ENCODE assay signal across 23 cellular contexts in genomic region chr11:2730323-2731284, GRCh38. TPM values are rescaled to one million over a fixed set of nuclear protein-coding genes. Genes with fewer than 3 reads are reported as not detected.
DNase-seq lines count a peak whose midpoint lies in the region; TF ChIP-seq lines count a peak whose summit lies in the region.
"Had no signal": no experiment of that assay in that cellular context is flagged by ENCODE, and none has a peak within 500 bp of the region (broad histone marks: within the 10 kb centered on the region; RNA-seq: fewer than 3 reads in every experiment).

No MANE protein-coding gene starts in this region.

- H3K79me2 ChIP-seq in H9 (ENCODE audit: insufficient read depth, low read length), result no peaks in the 10 kb centered on the region

- H4K5ac ChIP-seq in H9 (ENCODE audit: insufficient read length, low read depth, low read length), result no peak overlapping the region

- H2BK5ac ChIP-seq in H9 (ENCODE audit: insufficient read length, low read length), result no peak overlapping the region

- no peak for TF ChIP-seq CTCF in Caco-2 (IDR thresholded peaks at IDR 0.05; ENCODE audit: insufficient read depth in 1 of 2, low read depth in 1 of 2, low read length in 1 of 2, severe bottlenecking in 1 of 2, unreplicated experiment in 1 of 2)
- no peak for TF ChIP-seq CTCF in liver (IDR thresholded peaks at IDR 0.05; ENCODE audit: low read depth, low read length, missing input control)
- no peak for TF ChIP-seq CTCF in progenitor cell of endocrine pancreas (IDR thresholded peaks at IDR 0.05; ENCODE audit: unreplicated experiment)
- no peak for TF ChIP-seq CTCF in H9 (conservative IDR thresholded peaks at IDR 0.05)

- H3K4me2 ChIP-seq in H9 (ENCODE audit: insufficient read depth, insufficient read length, low read length), result no peak overlapping the region
- H3K4me2 ChIP-seq: PC-9 had no signal

- H3K27me3 ChIP-seq in Caco-2 (replicated peaks; ENCODE audit: control insufficient read depth, insufficient read depth, low read length), result no peaks in the 10 kb centered on the region
- H3K27me3 ChIP-seq in liver (ENCODE audit: control insufficient read depth in 4 of 4, insufficient read depth in 4 of 4, low read length in 3 of 4), result no peaks in the 10 kb centered on the region
- no peaks in the 10 kb centered on the region; the same call in 1 of the 2 replicates for H3K27me3 ChIP-seq in H9 (ENCODE audit: insufficient read depth, low read length)
- H3K27me3 ChIP-seq: adrenal gland, testis had no signal

- H3K36me3 Mint-ChIP-seq in Caco-2 (ENCODE audit: insufficient read depth, unreplicated experiment) (no peaks in the 10 kb centered on the region), progenitor cell of endocrine pancreas (ENCODE audit: insufficient read depth) (no peaks in the 10 kb centered on the region), H9 (ENCODE audit: insufficient read depth in 1 of 3, low read depth in 3 of 3) (no peaks in the 10 kb centered on the region)
- H3K36me3 Mint-ChIP-seq: CD8-positive, alpha-beta T cell had no signal

- no peak overlapping the region for H2BK15ac ChIP-seq in H9 (ENCODE audit: low read depth, low read length)

- intact Hi-C loops in Caco-2 (cut with micrococcal nuclease; ENCODE audit: unreplicated experiment), result no loop called here

- no peak overlapping the region for H4K8ac ChIP-seq in H9 (replicated peaks; ENCODE audit: insufficient read length, low read depth, low read length)

- peaks cover 44% of the 10 kb centered on the region for H3K4me1 ChIP-seq in Caco-2
- no peaks in the 10 kb centered on the region for H3K4me1 ChIP-seq in liver (ENCODE audit: control insufficient read depth in 4 of 4, insufficient read depth in 4 of 4, low read length in 3 of 4)
- H3K4me1 ChIP-seq in H9 (ENCODE audit: insufficient read depth, low read length), result no peaks in the 10 kb centered on the region
- H3K4me1 ChIP-seq: adrenal gland, SJSA1 had no signal

- 81% methylated on average over 18 of the region's 18 CpGs for WGBS in liver
- no CpG with 5 or more reads among the region's 18 CpGs for WGBS in H9 (ENCODE audit: extremely low coverage, insufficient read length, low lambda C conversion rate)

- no TSS peak for BruUV-seq in Caco-2 (replicated peaks; lab: Mats Ljungman, UMichigan)

- H2AK5ac ChIP-seq in H9 (ENCODE audit: insufficient read length, low read length), result no peak overlapping the region

- no peak for TF ChIP-seq RAD21 in liver (IDR thresholded peaks at IDR 0.05)

- H3K4me3 Mint-ChIP-seq in Caco-2 (ENCODE audit: unreplicated experiment) (no peak overlapping the region), progenitor cell of endocrine pancreas (ENCODE audit: low read depth) (peak overlapping the region; percentile 19), H9 (no peak overlapping the region)
- H3K4me3 Mint-ChIP-seq: CD8-positive, alpha-beta T cell had no signal

- H3K27ac ChIP-seq in liver (ENCODE audit: low read depth in 1 of 2, low read length in 2 of 2) (no peak overlapping the region), H9 (ENCODE audit: insufficient read length, low read depth, low read length) (no peak overlapping the region)
- H3K27ac ChIP-seq: epithelial cell of prostate, PC-9, SJSA1, testis, WERI-Rb-1 had no signal

- no peak overlapping the region for H3K23ac ChIP-seq in H9 (ENCODE audit: insufficient read length, low read depth, low read length)

- H3K14ac ChIP-seq in H9 (ENCODE audit: insufficient read depth, low read length), result no peak overlapping the region; the same call in 1 of the 2 replicates

- H3T11ph ChIP-seq in H9 (ENCODE audit: low read length), result no peak overlapping the region

- DNase-seq in Caco-2, result peak in 1 of 2 experiments; percentile 18
- peak in 35 of 58 donors; percentile 5 to 77 (median 43) for DNase-seq in anterior cingulate cortex (lab: John Stamatoyannopoulos, UW)
- DNase-seq in progenitor cell of endocrine pancreas (ENCODE audit: low spot score, unreplicated experiment), result no peak
- no peak for DNase-seq in amniotic stem cell (lab: John Stamatoyannopoulos, UW)
- no peak for DNase-seq in NCI-H524 treated with DMSO at 0.1 percent for 48 hours (lab: John Stamatoyannopoulos, UW)
- no peak for DNase-seq in H9
- DNase-seq: activated effector memory CD4-positive, alpha-beta T cell treated with anti-CD3 and anti-CD28 coated beads, Interleukin-2, amount 50 U/mL, for 16 hours; adrenal gland; CD8-positive, alpha-beta T cell; central memory CD4-positive, alpha-beta T cell; DMS53; foreskin fibroblast; GOT3; KBM-7; NCI-H187; NCI-H748 treated with DMSO at 0.1 percent for 48 hours; PC-9; T-helper 2 cell; testis; WERI-Rb-1 had no signal

- H3K27ac Mint-ChIP-seq in Caco-2 (ENCODE audit: unreplicated experiment) (peak overlapping the region; percentile 10), progenitor cell of endocrine pancreas (peak overlapping the region; percentile 94), H9 (no peak overlapping the region)
- H3K27ac Mint-ChIP-seq: CD8-positive, alpha-beta T cell had no signal

- H3K9me3 ChIP-seq in Caco-2, result no peaks in the 10 kb centered on the region
- H3K9me3 ChIP-seq in liver (ENCODE audit: control insufficient read depth in 4 of 4, low read length in 3 of 4), result no peaks in the 10 kb centered on the region
- no peaks in the 10 kb centered on the region for H3K9me3 ChIP-seq in H9 (ENCODE audit: control insufficient read depth, low read depth, low read length)
- H3K9me3 ChIP-seq: adrenal gland, SJSA1, testis had no signal

- POLR2A ChIA-PET in Caco-2 (lab: Charles Lee), result no interaction called here

- H3K4me3 ChIP-seq in Caco-2 (ENCODE audit: low read depth, low read length) (no peak overlapping the region), liver (ENCODE audit: low read depth in 1 of 3, low read length in 3 of 3) (no peak overlapping the region)
- H3K4me3 ChIP-seq: adrenal gland, PC-9, SJSA1, testis had no signal

- H4K20me1 ChIP-seq in H9 (ENCODE audit: control insufficient read depth, insufficient read depth, insufficient read length), result no peaks in the 10 kb centered on the region

- no peak overlapping the region for H3K18ac ChIP-seq in H9 (ENCODE audit: insufficient read length, low read depth, low read length)

- no peaks in the 10 kb centered on the region for H3K79me1 ChIP-seq in H9 (ENCODE audit: insufficient read depth, low read depth, low read length, poor library complexity, severe bottlenecking)

- H2BK12ac ChIP-seq in H9 (ENCODE audit: insufficient read length, low read depth, low read length), result no peak overlapping the region

- no peak overlapping the region for H3K56ac ChIP-seq in H9 (ENCODE audit: insufficient read length, low read depth, low read length)

- H3K9ac ChIP-seq in liver (ENCODE audit: low read depth in 1 of 2, low read length in 2 of 2), result no peak overlapping the region
- H3K9ac ChIP-seq in H9 (ENCODE audit: extremely low read depth, insufficient read length, low read length), result no peak overlapping the region

- H3K36me3 ChIP-seq in Caco-2 (ENCODE audit: control insufficient read depth, insufficient read depth, low read length), result no peaks in the 10 kb centered on the region
- no peaks in the 10 kb centered on the region for H3K36me3 ChIP-seq in liver (ENCODE audit: control insufficient read depth in 4 of 4, insufficient read depth in 3 of 4, low read depth in 1 of 4, low read length in 3 of 4)
- H3K36me3 ChIP-seq: adrenal gland, SJSA1, WERI-Rb-1 had no signal

- H2BK120ac ChIP-seq in H9 (ENCODE audit: low read depth, low read length, poor library complexity, severe bottlenecking), result no peak overlapping the region

- H3K23me2 ChIP-seq in H9 (ENCODE audit: insufficient read length, low read depth, low read length, poor library complexity, severe bottlenecking), result no peaks in the 10 kb centered on the region

- CTCF ChIA-PET in Caco-2 (lab: Charles Lee), result interaction anchor here (0.5 to 0.8 kb wide), 2 partner anchors 162 to 260 kb away, joined by 3 to 4 read pairs; no protein-coding TSS in a partner anchor

- H2AFZ ChIP-seq in H9 (ENCODE audit: low read length), result no peak overlapping the region
- H2AFZ ChIP-seq: PC-9 had no signal

- no peaks in the 10 kb centered on the region for H3K9me3 Mint-ChIP-seq in Caco-2 (ENCODE audit: unreplicated experiment)
- no peaks in the 10 kb centered on the region for H3K9me3 Mint-ChIP-seq in progenitor cell of endocrine pancreas (ENCODE audit: low read depth)
- no peaks in the 10 kb centered on the region; a peak in 1 of 5 replicates for H3K9me3 Mint-ChIP-seq in H9
- H3K9me3 Mint-ChIP-seq: CD8-positive, alpha-beta T cell had no signal

- no peak overlapping the region for H2BK20ac ChIP-seq in H9 (ENCODE audit: low read depth, low read length, poor library complexity, severe bottlenecking)

- H3K27me3 Mint-ChIP-seq in Caco-2 (ENCODE audit: insufficient read depth, unreplicated experiment), result no peaks in the 10 kb centered on the region
- no peaks in the 10 kb centered on the region for H3K27me3 Mint-ChIP-seq in progenitor cell of endocrine pancreas
- peaks cover 97% of the 10 kb centered on the region for H3K27me3 Mint-ChIP-seq in H9 (ENCODE audit: low read depth)

- peaks cover 25% of the 10 kb centered on the region for H3K4me1 Mint-ChIP-seq in Caco-2 (ENCODE audit: low read depth, unreplicated experiment)
- peaks cover 62% of the 10 kb centered on the region for H3K4me1 Mint-ChIP-seq in progenitor cell of endocrine pancreas (ENCODE audit: low read depth)
- peaks cover 4 to 6% of the 10 kb centered on the region in 2 experiments; a peak in 2 of 4 replicates for H3K4me1 Mint-ChIP-seq in H9

- H4K91ac ChIP-seq in H9 (ENCODE audit: insufficient read length, low read depth, low read length), result no peak overlapping the region

- no peak overlapping the region for H3K4ac ChIP-seq in H9 (ENCODE audit: low read depth, low read length)

TF ChIP-seq in liver, 16 proteins besides CTCF, POLR2A, EP300 and RAD21:
- TF ChIP-seq SP1 (IDR thresholded peaks at IDR 0.05), result peak; percentile 12
- TF ChIP-seq YY1 (IDR thresholded peaks at IDR 0.05), result no peak

RNA-seq across cellular contexts. Expression of gene KCNQ1OT1, which starts 30.8 kb away (rescaled TPM):
- total RNA-seq in Caco-2 (2022) (7.5 and 8.2 TPM in 2 replicates), liver (1 to 10 TPM in 1 of 2 donors, under 1 TPM in 1; 0.93 to 4.9 TPM), progenitor cell of endocrine pancreas (18.0 and 18.7 TPM in 2 replicates), H9 (2021) (0.88 and 1.2 TPM in 2 replicates)
- polyA plus RNA-seq in liver, result under 1 TPM; 0.05 to 0.29 TPM

Comparison
In these comparisons a context has a peak if more than half of its experiments do, and no peak if none do; other contexts are left out.
1. DNase-seq: peak in anterior cingulate cortex (35 of 58); none in progenitor cell of endocrine pancreas (single experiment), amniotic stem cell (single experiment), NCI-H524 treated with DMSO at 0.1 percent for 48 hours (single experiment) and H9 (single experiment).
2. H3K27ac Mint-ChIP-seq: peak in Caco-2 (single experiment) and progenitor cell of endocrine pancreas (single experiment); none in H9 (0 of 3).